Comparison of ENCODE assay signal across 8 cellular contexts in the genomic region with DNA sequence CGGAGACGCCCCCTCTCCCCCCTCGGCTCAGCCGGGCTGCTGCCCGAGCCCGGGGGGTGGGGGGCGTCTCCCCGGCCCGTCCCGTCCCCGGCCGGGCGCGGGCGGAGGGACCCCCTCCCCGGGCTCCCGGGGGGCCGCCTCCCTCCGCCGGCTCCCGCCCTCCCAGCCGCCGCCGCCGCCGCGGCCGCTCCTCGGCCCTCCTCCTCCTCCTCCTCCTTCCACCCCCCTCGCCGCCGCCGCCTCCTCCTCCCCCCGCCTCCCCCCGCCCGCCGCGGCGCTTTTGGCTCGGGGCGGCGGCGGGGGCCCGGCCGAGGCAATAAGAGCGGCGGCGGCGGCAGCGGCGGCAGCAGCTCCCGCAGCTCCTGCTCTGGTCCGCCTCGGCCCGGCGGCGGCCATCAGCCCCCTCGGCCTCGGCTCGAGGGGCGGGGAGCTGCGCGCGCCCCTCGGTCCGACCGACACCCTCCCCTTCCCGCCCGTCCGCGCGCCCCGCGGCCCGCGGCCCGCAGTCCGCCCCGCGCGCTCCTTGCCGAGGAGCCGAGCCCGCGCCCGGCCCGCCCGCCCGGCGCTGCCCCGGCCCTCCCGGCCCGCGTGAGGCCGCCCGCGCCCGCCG. TPM values are rescaled to one million over a fixed set of nuclear protein-coding genes. Genes with fewer than 3 reads are reported as not detected.
A peak's percentile ranks its signal among the peaks of the same experiment; 100 is the strongest.
DNase-seq lines count a peak whose midpoint lies in the region; ATAC-seq, FAIRE-seq and TF ChIP-seq lines count a peak whose summit lies in the region.

No MANE protein-coding gene starts in this region.

- intact Hi-C loops in mammary epithelial cell (cut with micrococcal nuclease): loop anchor here (2.0 to 5.0 kb wide), 3 partner anchors 90 to 579 kb away; a partner anchor contains a TSS
- intact Hi-C loops in kidney (cut with DNase I): no loop called here

- no peak overlapping the region for H3K27ac Mint-ChIP-seq in WTC11

- peaks cover 16% of the 10 kb centered on the region for H3K36me3 Mint-ChIP-seq in WTC11

- no peaks in the 10 kb centered on the region for H3K27me3 Mint-ChIP-seq in WTC11 (ENCODE audit: low read depth)

- POLR2A ChIA-PET in WTC11 (lab: Charles Lee): no interaction called here

- TF ChIP-seq CTCF in MM.1S (IDR thresholded peaks at IDR 0.05; ENCODE audit: low read length): no peak
- no peak for TF ChIP-seq CTCF in WTC11 (IDR thresholded peaks at IDR 0.05)
- no peak for TF ChIP-seq CTCF in mammary epithelial cell (conservative IDR thresholded peaks at IDR 0.05 in 1 of 2, IDR thresholded peaks at IDR 0.05 in 1 of 2; ENCODE audit: extremely low read depth in 1 of 2, insufficient read depth in 1 of 2, low read depth in 1 of 2, low read length in 2 of 2)
- TF ChIP-seq CTCF in kidney (IDR thresholded peaks at IDR 0.05; ENCODE audit: borderline replicate concordance, extremely low read depth, insufficient read depth): no peak

- no CpG with 5 or more reads among the region's 99 CpGs for WGBS in mammary epithelial cell (ENCODE audit: low coverage, missing lambda C conversion rate)

- peaks cover 43% of the 10 kb centered on the region for H3K4me1 ChIP-seq in MM.1S (ENCODE audit: low read length)
- peaks cover 29% of the 10 kb centered on the region for H3K4me1 ChIP-seq in mammary epithelial cell (ENCODE audit: insufficient read depth, low read length)
- H3K4me1 ChIP-seq in kidney (ENCODE audit: control insufficient read depth in 1 of 2, insufficient read depth in 1 of 2, low read depth in 1 of 2, low read length in 2 of 2): peaks cover 14 to 15% of the 10 kb centered on the region in 2 donors

- H3K36me3 ChIP-seq in MM.1S (replicated peaks; ENCODE audit: insufficient read depth, low read length): peaks cover 4% of the 10 kb centered on the region; the same call in 1 of the 2 replicates
- H3K36me3 ChIP-seq in mammary epithelial cell (ENCODE audit: insufficient read depth, low read length): no peaks in the 10 kb centered on the region
- no peaks in the 10 kb centered on the region for H3K36me3 ChIP-seq in kidney (ENCODE audit: control insufficient read depth in 1 of 2, insufficient read depth in 2 of 2, low read length in 2 of 2)

- H3K27ac ChIP-seq in MM.1S (ENCODE audit: low read length) (peak overlapping the region; percentile 57; the same call in 1 of the 2 replicates), mammary epithelial cell (ENCODE audit: insufficient read depth, low read depth, low read length) (peak overlapping the region; percentile 49), kidney (ENCODE audit: low read depth in 2 of 2, low read length in 2 of 2) (peak overlapping the region; percentile 89 to 96)

- H3K4me3 ChIP-seq in MM.1S (ENCODE audit: low read length): peak overlapping the region; percentile 60
- H3K4me3 ChIP-seq in mammary epithelial cell (replicated peaks in 1 of 3; ENCODE audit: insufficient read depth in 1 of 3, low read depth in 2 of 3, low read length in 3 of 3): peak overlapping the region; percentile 42 to 89 (median 83)
- H3K4me3 ChIP-seq in kidney (ENCODE audit: low read length in 2 of 2): peak overlapping the region in 1 of 2 donors; percentile 70

- ATAC-seq in GM21360 (IDR thresholded peaks at IDR 0.05; ENCODE audit: unreplicated experiment) (peak; percentile 17), WTC11 (peak; percentile 24), GM21576 (IDR thresholded peaks at IDR 0.05; ENCODE audit: unreplicated experiment) (no peak)

- dilution Hi-C loops in mammary epithelial cell (cut with HindIII; ENCODE audit: low sequenced_read_pairs): no loop called here

- H3F3A ChIP-seq in MM.1S (ENCODE audit: insufficient read depth, low read length): peaks cover 27% of the 10 kb centered on the region

- peak overlapping the region; percentile 72 for H3K9ac ChIP-seq in MM.1S (ENCODE audit: low read length)
- H3K9ac ChIP-seq in mammary epithelial cell (ENCODE audit: insufficient read depth, low read length): peak overlapping the region; percentile 53
- H3K9ac ChIP-seq in kidney (ENCODE audit: low read length in 2 of 2): no peak overlapping the region

- H3K27me3 ChIP-seq in MM.1S (replicated peaks; ENCODE audit: insufficient read depth, low read length) (no peaks in the 10 kb centered on the region), mammary epithelial cell (ENCODE audit: insufficient read depth, low read length) (no peaks in the 10 kb centered on the region)

- no peak overlapping the region for H2AFZ ChIP-seq in MM.1S (ENCODE audit: low read length)
- H2AFZ ChIP-seq in mammary epithelial cell (ENCODE audit: low read depth, low read length): peak overlapping the region; percentile 90

- in situ Hi-C loops in mammary epithelial cell (cut with MboI; ENCODE audit: low sequenced_read_pairs in 2 of 2): no loop called here

- peaks cover 52% of the 10 kb centered on the region for H3K4me1 Mint-ChIP-seq in WTC11

- H3K79me2 ChIP-seq in MM.1S (ENCODE audit: low read length) (peaks cover 63% of the 10 kb centered on the region), mammary epithelial cell (ENCODE audit: insufficient read depth, low read length) (peaks cover 56% of the 10 kb centered on the region)

- H3K9me2 ChIP-seq in MM.1S (replicated peaks; ENCODE audit: insufficient read depth, low read length): no peaks in the 10 kb centered on the region

- 0 out of 2 replicates have a peak, but pooled peaks cover under 1% of the 10 kb centered on the region for H3K9me3 Mint-ChIP-seq in WTC11

- H4K20me1 ChIP-seq in MM.1S (ENCODE audit: insufficient read depth, low read length) (peaks cover 19% of the 10 kb centered on the region; the same call in 1 of the 2 replicates), mammary epithelial cell (ENCODE audit: insufficient read depth, low read length) (peaks cover 2% of the 10 kb centered on the region)

- no peak for FAIRE-seq in kidney (lab: Jason Lieb, UNC)

- H3K4me2 ChIP-seq in MM.1S (ENCODE audit: low read depth, low read length) (no peak overlapping the region; the same call in 1 of the 2 replicates), mammary epithelial cell (ENCODE audit: insufficient read depth, low read depth, low read length) (peak overlapping the region; percentile 95)

- H3K4me3 Mint-ChIP-seq in WTC11: no peak overlapping the region; the same call in 1 of the 2 replicates

- H3K9me3 ChIP-seq in MM.1S (replicated peaks; ENCODE audit: insufficient read depth, low read length) (no peaks in the 10 kb centered on the region), mammary epithelial cell (replicated peaks; ENCODE audit: insufficient read depth, low read length) (no peaks in the 10 kb centered on the region), kidney (ENCODE audit: control insufficient read depth in 1 of 2, low read length in 2 of 2) (no peaks in the 10 kb centered on the region)

- CTCF ChIA-PET in WTC11 (lab: Charles Lee) (interaction anchor here (0.6 to 1.1 kb wide), 2 partner anchors 21 to 46 kb away, joined by 3 to 4 read pairs; no protein-coding TSS in a partner anchor), mammary epithelial cell (lab: Charles Lee; ENCODE audit: low non-redundant PET) (no interaction called here)

- BruUV-seq in mammary epithelial cell (replicated peaks; lab: Mats Ljungman, UMichigan): no TSS peak

- DNase-seq in C1 segment of cervical spinal cord (lab: John Stamatoyannopoulos, UW) (peak in 13 of 14 donors; percentile 18 to 83 (median 76)), MM.1S (peak; percentile 70), WTC11 (ENCODE audit: low spot score) (peak; percentile 63), mammary epithelial cell (peak; percentile 61), kidney (peak; percentile 94)
- peak; percentile 51 to 60 for DNase-seq in stimulated activated CD4-positive, alpha-beta T cell treated with anti-CD3 and anti-CD28 coated beads, Interleukin-15, amount 100 ng/mL, for 48 hours (ENCODE audit: low read depth in 2 of 2)

TF ChIP-seq in WTC11, 78 proteins besides CTCF, POLR2A, EP300 and RAD21:
- TF ChIP-seq TP53 (CRISPR knock-in tag; IDR thresholded peaks at IDR 0.05): no peak
- TF ChIP-seq GTF2I (CRISPR knock-in tag; conservative IDR thresholded peaks at IDR 0.05): no peak
- TF ChIP-seq, protein P1, sequence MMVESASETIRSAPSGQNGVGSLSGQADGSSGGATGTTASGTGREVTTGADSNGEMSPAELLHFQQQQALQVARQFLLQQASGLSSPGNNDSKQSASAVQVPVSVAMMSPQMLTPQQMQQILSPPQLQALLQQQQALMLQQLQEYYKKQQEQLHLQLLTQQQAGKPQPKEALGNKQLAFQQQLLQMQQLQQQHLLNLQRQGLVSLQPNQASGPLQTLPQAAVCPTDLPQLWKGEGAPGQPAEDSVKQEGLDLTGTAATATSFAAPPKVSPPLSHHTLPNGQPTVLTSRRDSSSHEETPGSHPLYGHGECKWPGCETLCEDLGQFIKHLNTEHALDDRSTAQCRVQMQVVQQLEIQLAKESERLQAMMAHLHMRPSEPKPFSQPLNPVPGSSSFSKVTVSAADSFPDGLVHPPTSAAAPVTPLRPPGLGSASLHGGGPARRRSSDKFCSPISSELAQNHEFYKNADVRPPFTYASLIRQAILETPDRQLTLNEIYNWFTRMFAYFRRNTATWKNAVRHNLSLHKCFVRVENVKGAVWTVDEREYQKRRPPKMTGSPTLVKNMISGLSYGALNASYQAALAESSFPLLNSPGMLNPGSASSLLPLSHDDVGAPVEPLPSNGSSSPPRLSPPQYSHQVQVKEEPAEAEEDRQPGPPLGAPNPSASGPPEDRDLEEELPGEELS (CRISPR knock-in tag; IDR thresholded peaks at IDR 0.05): no peak

RNA-seq across cellular contexts. Expression of a gene that starts 38.7 kb away (rescaled TPM):
- total RNA-seq in WTC11 (2021) (868 to 954 TPM (median 912 TPM) in 3 replicates), mammary epithelial cell (100 to 1,000 TPM; 289 to 682 TPM), kidney (792 TPM)
- polyA plus RNA-seq in mammary epithelial cell (1,072 TPM), kidney (ENCODE audit: insufficient read depth, low read depth, low replicate concordance) (867 TPM)
- 1,722 TPM for polyA minus RNA-seq in mammary epithelial cell

RNA-seq across cellular contexts. Expression of a gene that starts 40.5 kb away (rescaled TPM):
- total RNA-seq in WTC11 (2021) (12.2 to 13.4 TPM (median 12.8 TPM) in 3 replicates), mammary epithelial cell (under 1 TPM; 0.33 to 0.73 TPM), kidney (0.88 TPM)
- polyA plus RNA-seq in mammary epithelial cell (0.27 TPM), kidney (ENCODE audit: insufficient read depth, low read depth, low replicate concordance) (0.37 TPM)
- polyA minus RNA-seq in mammary epithelial cell: not detected

Comparison
In these comparisons a context has a peak if more than half of its experiments do, and no peak if none do; other contexts are left out.
1. H3K9ac ChIP-seq: peak in MM.1S (single experiment) and mammary epithelial cell (single experiment); none in kidney (0 of 2).
2. Peak in every context shown above with its lines, with median percentiles within 50 percentile points of each other: DNase-seq and H3K27ac ChIP-seq.